ENCODE assay signal across 3 cellular contexts in genomic region chr16:5979905-5980550, GRCh38.
TF ChIP-seq lines count a peak whose summit lies in the region.

No MANE protein-coding gene starts in this region.

TF ChIP-seq in GM23338, 12 proteins besides CTCF, POLR2A, EP300 and RAD21 (continues in another document):
- no peak for TF ChIP-seq STAT1 (IDR thresholded peaks at IDR 0.05; ENCODE audit: unreplicated experiment)
- no peak for TF ChIP-seq ETS1 (IDR thresholded peaks at IDR 0.05)
- no peak for TF ChIP-seq EZH2 (IDR thresholded peaks at IDR 0.05; ENCODE audit: low read depth, unreplicated experiment)
- no peak for TF ChIP-seq POLR2AphosphoS5 (IDR thresholded peaks at IDR 0.05; ENCODE audit: low read depth)
- TF ChIP-seq JUNB (IDR thresholded peaks at IDR 0.05; ENCODE audit: unreplicated experiment), result no peak
- TF ChIP-seq EZH2phosphoT487 (IDR thresholded peaks at IDR 0.05; ENCODE audit: unreplicated experiment), result no peak
- no peak for TF ChIP-seq CREB1 (CRISPR knock-in tag; IDR thresholded peaks at IDR 0.05; ENCODE audit: low read depth)
- no peak for TF ChIP-seq ZNF331 (CRISPR knock-in tag; IDR thresholded peaks at IDR 0.05; ENCODE audit: low read depth)
- TF ChIP-seq REST (IDR thresholded peaks at IDR 0.05; ENCODE audit: unreplicated experiment), result no peak

TF ChIP-seq in HEK293, 187 proteins besides CTCF, POLR2A, EP300 and RAD21:
- peak; percentile 54; the same call in 1 of the 2 replicates for TF ChIP-seq TCF7L2 (IDR thresholded peaks at IDR 0.05; ENCODE audit: borderline replicate concordance, low read depth, low read length)
- no peak for TF ChIP-seq ZNF248 (tag by site-specific recombination; IDR thresholded peaks at IDR 0.05)
- no peak for TF ChIP-seq BCL6B (tag by site-specific recombination; IDR thresholded peaks at IDR 0.05)
- TF ChIP-seq PATZ1 (tag by site-specific recombination; IDR thresholded peaks at IDR 0.05), result no peak

TF ChIP-seq in H1, 55 proteins besides CTCF, POLR2A, EP300 and RAD21:
- TF ChIP-seq TEAD4 (IDR thresholded peaks at IDR 0.05; ENCODE audit: low read depth, low read length), result no peak
- no peak for TF ChIP-seq SAP30 (IDR thresholded peaks at IDR 0.05; ENCODE audit: insufficient read depth, insufficient replicate concordance, low read length)
- TF ChIP-seq CBX8 (IDR thresholded peaks at IDR 0.05; ENCODE audit: borderline replicate concordance, low read depth, low read length), result no peak
- no peak for TF ChIP-seq SRF (IDR thresholded peaks at IDR 0.05; ENCODE audit: low read depth, low read length)
- TF ChIP-seq YY1 (IDR thresholded peaks at IDR 0.05; ENCODE audit: low read depth, low read length), result no peak
- TF ChIP-seq KDM1A (IDR thresholded peaks at IDR 0.05; ENCODE audit: borderline replicate concordance, low read length), result no peak
- TF ChIP-seq BACH1 (IDR thresholded peaks at IDR 0.05; ENCODE audit: low read length), result no peak
- TF ChIP-seq JUND (IDR thresholded peaks at IDR 0.05; ENCODE audit: low read length), result no peak
